In genomic region chr11:43222215-43222614, GRCh38 we compare ENCODE assay signal across 19 cellular contexts.
A peak's percentile ranks its signal among the peaks of the same experiment; 100 is the strongest.
DNase-seq lines count a peak whose midpoint lies in the region; ATAC-seq and TF ChIP-seq lines count a peak whose summit lies in the region.
"Had no signal": no experiment of that assay in that cellular context is flagged by ENCODE, and none has a peak within 500 bp of the region (broad histone marks: within the 10 kb centered on the region; RNA-seq: fewer than 3 reads in every experiment).

No MANE protein-coding gene starts in this region.

- H3K36me3 ChIP-seq in GM23248 (ENCODE audit: low read depth) (no peaks in the 10 kb centered on the region), SJSA1 (no peaks in the 10 kb centered on the region), thyroid gland (no peaks in the 10 kb centered on the region)
- H3K36me3 ChIP-seq: Peyer's patch had no signal

- no peak overlapping the region for H3K9ac ChIP-seq in GM23248

- H3K27me3 Mint-ChIP-seq in stimulated activated naive B cell treated with anti-CD40 and anti-IgM and Interleukin-4, amounts not matched to agents 10 μg/mL and 1 μg/mL and 100 μg/mL, for 72 hours: no peaks in the 10 kb centered on the region

- intact Hi-C loops in thyroid gland (cut with DNase I): no loop called here

- no peaks in the 10 kb centered on the region for H3K4me1 Mint-ChIP-seq in stimulated activated naive B cell treated with anti-CD40 and anti-IgM and Interleukin-4, amounts not matched to agents 10 μg/mL and 1 μg/mL and 100 μg/mL, for 72 hours
- H3K4me1 Mint-ChIP-seq: CD14-positive monocyte had no signal

- H2AFZ ChIP-seq in GM23248: no peak overlapping the region

- no peak for TF ChIP-seq CTCF in thyroid gland (IDR thresholded peaks at IDR 0.05)

- TF ChIP-seq POLR2A in thyroid gland (IDR thresholded peaks at IDR 0.05): no peak

- H3K4me3 ChIP-seq in GM23248 (no peak overlapping the region), SJSA1 (no peak overlapping the region), thyroid gland (replicated peaks in 1 of 3) (no peak overlapping the region)
- H3K4me3 ChIP-seq: Peyer's patch had no signal

- H3K36me3 Mint-ChIP-seq in stimulated activated naive B cell treated with anti-CD40 and anti-IgM and Interleukin-4, amounts not matched to agents 10 μg/mL and 1 μg/mL and 100 μg/mL, for 72 hours: no peaks in the 10 kb centered on the region
- H3K36me3 Mint-ChIP-seq: CD14-positive monocyte had no signal

- no peaks in the 10 kb centered on the region for H4K20me1 ChIP-seq in GM23248 (ENCODE audit: insufficient read depth)

- no peaks in the 10 kb centered on the region for H3K9me2 ChIP-seq in GM23248 (ENCODE audit: insufficient read depth)

- H3K4me1 ChIP-seq in GM23248 (ENCODE audit: insufficient read depth): no peaks in the 10 kb centered on the region
- H3K4me1 ChIP-seq in SJSA1 (replicated peaks): peaks cover 6% of the 10 kb centered on the region
- no peaks in the 10 kb centered on the region for H3K4me1 ChIP-seq in thyroid gland
- H3K4me1 ChIP-seq: Peyer's patch had no signal

- H3K9me3 ChIP-seq in GM23248 (ENCODE audit: low read depth): no peaks in the 10 kb centered on the region
- no peaks in the 10 kb centered on the region for H3K9me3 ChIP-seq in SJSA1 (replicated peaks)
- no peaks in the 10 kb centered on the region for H3K9me3 ChIP-seq in thyroid gland
- H3K9me3 ChIP-seq: Peyer's patch had no signal

- peaks cover 0 to 1% of the 10 kb centered on the region in 2 donors for H3K9me3 Mint-ChIP-seq in stimulated activated naive B cell treated with anti-CD40 and anti-IgM and Interleukin-4, amounts not matched to agents 10 μg/mL and 1 μg/mL and 100 μg/mL, for 72 hours

- no peak for ATAC-seq in stimulated activated naive B cell treated with anti-CD40 and anti-IgM and Interleukin-4, amounts not matched to agents 10 μg/mL and 1 μg/mL and 100 μg/mL, for 72 hours (replicated peaks)
- ATAC-seq: HepG2 had no signal

- DNase-seq in AG08395 (ENCODE audit: low spot score) (peak; percentile 7), GM23248 (peak; percentile 14), SJSA1 (ENCODE audit: low read depth in 1 of 2, low spot score in 2 of 2) (no peak), kidney tubule cell (ENCODE audit: low spot score) (peak; percentile 45), kidney glomerular epithelial cell (lab: John Stamatoyannopoulos, UW) (no peak), NCI-H2081 (lab: John Stamatoyannopoulos, UW) (no peak), thyroid gland (no peak)
- no peak for DNase-seq in stimulated activated naive B cell treated with anti-CD40 and anti-IgM and Interleukin-4, amounts not matched to agents 10 μg/mL and 1 μg/mL and 100 μg/mL, for 72 hours
- DNase-seq: COR-L47, HCEC 1CT, NCI-H1105, NCI-H1694, NCI-H2107, NCI-H2227 treated with DMSO at 0.1 percent for 48 hours, NCI-H524 treated with DMSO at 0.1 percent for 48 hours, Peyer's patch, Right ventricle myocardium superior had no signal

- H3K4me2 ChIP-seq in GM23248 (ENCODE audit: unreplicated experiment): no peak overlapping the region

- H3K27me3 ChIP-seq in GM23248 (replicated peaks; ENCODE audit: insufficient read depth) (no peaks in the 10 kb centered on the region), SJSA1 (replicated peaks) (no peaks in the 10 kb centered on the region), thyroid gland (no peaks in the 10 kb centered on the region)
- H3K27me3 ChIP-seq: Peyer's patch had no signal

- no peak overlapping the region for H3K27ac ChIP-seq in GM23248
- H3K27ac ChIP-seq in SJSA1: 0 out of 2 replicates have a peak overlapping the region, but pooled peaks have one; percentile 11
- H3K27ac ChIP-seq in thyroid gland: no peak overlapping the region
- H3K27ac ChIP-seq: Peyer's patch had no signal

- no peak overlapping the region for H3K27ac Mint-ChIP-seq in stimulated activated naive B cell treated with anti-CD40 and anti-IgM and Interleukin-4, amounts not matched to agents 10 μg/mL and 1 μg/mL and 100 μg/mL, for 72 hours
- H3K27ac Mint-ChIP-seq: CD14-positive monocyte had no signal

- H3K79me2 ChIP-seq in GM23248 (ENCODE audit: insufficient read depth): no peaks in the 10 kb centered on the region

- in situ Hi-C loops in GM23248 (cut with MboI): no loop called here

- no peaks in the 10 kb centered on the region for H3F3A ChIP-seq in GM23248 (ENCODE audit: insufficient read depth)

- no peak overlapping the region for H3K4me3 Mint-ChIP-seq in stimulated activated naive B cell treated with anti-CD40 and anti-IgM and Interleukin-4, amounts not matched to agents 10 μg/mL and 1 μg/mL and 100 μg/mL, for 72 hours
- H3K4me3 Mint-ChIP-seq: CD14-positive monocyte had no signal

Comparison
In these comparisons a context has a peak if more than half of its experiments do, and no peak if none do; other contexts are left out.
1. DNase-seq: peak in AG08395 (single experiment), GM23248 (single experiment) and kidney tubule cell (single experiment); none in SJSA1 (0 of 2), kidney glomerular epithelial cell (single experiment), stimulated activated naive B cell treated with anti-CD40 and anti-IgM and Interleukin-4, amounts not matched to agents 10 μg/mL and 1 μg/mL and 100 μg/mL, for 72 hours (single experiment), NCI-H2081 (0 of 2) and thyroid gland (0 of 2).